9 cellular contexts compared by ENCODE assay signal in the genomic region with DNA sequence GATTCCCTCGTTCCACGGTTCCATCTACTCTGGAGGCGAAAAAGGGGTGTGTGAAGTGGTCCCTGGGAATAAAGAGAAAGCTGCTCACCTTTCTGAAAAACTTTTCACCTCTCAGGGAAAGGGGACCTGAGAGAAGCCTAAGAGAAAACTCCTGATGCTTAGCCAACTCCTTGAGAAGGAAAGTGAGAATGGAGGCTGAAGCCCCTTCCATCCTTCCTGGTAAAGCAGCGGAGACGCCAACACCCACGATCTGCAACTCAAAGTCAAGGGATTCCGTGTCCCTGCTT.
DNase-seq lines count a peak whose midpoint lies in the region; ATAC-seq and TF ChIP-seq lines count a peak whose summit lies in the region.
"Had no signal": no experiment of that assay in that cellular context is flagged by ENCODE, and none has a peak within 500 bp of the region (broad histone marks: within the 10 kb centered on the region; RNA-seq: fewer than 3 reads in every experiment).

No MANE protein-coding gene starts in this region.

- WGBS in mesodermal cell (ENCODE audit: insufficient coverage in 2 of 2), 2 experiments, result 25 to 35% methylated on average over 4 to 5 of the region's 7 CpGs

- ATAC-seq in HG03039 (IDR thresholded peaks at IDR 0.05; ENCODE audit: unreplicated experiment), result no peak

- intact Hi-C loops in left ventricle myocardium inferior (cut with micrococcal nuclease) (no loop called here), cardiac septum (cut with DNase I) (loop anchor here (2.0 to 5.0 kb wide), 4 partner anchors 16 to 136 kb away; no protein-coding TSS in a partner anchor), breast epithelium (cut with DNase I; ENCODE audit: low total_unique reads) (loop anchor here (10.0 kb wide), 1 partner anchor 108 kb away; a partner anchor contains a TSS), uterus (cut with DNase I; ENCODE audit: low total_unique reads) (no loop called here)

- H3K9me3 ChIP-seq in left ventricle myocardium inferior (replicated peaks) (no peaks in the 10 kb centered on the region), breast epithelium (no peaks in the 10 kb centered on the region), mesodermal cell (ENCODE audit: control insufficient read depth, low read length) (no peaks in the 10 kb centered on the region), uterus (no peaks in the 10 kb centered on the region)

- TF ChIP-seq CTCF in left ventricle myocardium inferior (IDR thresholded peaks at IDR 0.05; ENCODE audit: borderline replicate concordance) (no peak), breast epithelium (IDR thresholded peaks at IDR 0.05) (no peak), uterus (IDR thresholded peaks at IDR 0.05) (no peak)

- H3K27me3 ChIP-seq in left ventricle myocardium inferior (ENCODE audit: low read depth), result no peaks in the 10 kb centered on the region
- no peaks in the 10 kb centered on the region for H3K27me3 ChIP-seq in breast epithelium
- no peaks in the 10 kb centered on the region for H3K27me3 ChIP-seq in uterus

- no peak for DNase-seq in left ventricle myocardium inferior
- DNase-seq in cardiac septum (ENCODE audit: low spot score), result no peak
- no peak for DNase-seq in breast epithelium (ENCODE audit: low spot score in 2 of 2)
- no peak for DNase-seq in uterus
- DNase-seq in NCI-H526 treated with DMSO at 0.1 percent for 48 hours (lab: John Stamatoyannopoulos, UW), result no peak
- no peak for DNase-seq in SKM-1 treated with dmso at 0.1 percent for 144 hours (lab: John Stamatoyannopoulos, UW; ENCODE audit: unreplicated experiment)
- DNase-seq: cortex of kidney had no signal

- peak overlapping the region; percentile 70 for H3K4me3 ChIP-seq in left ventricle myocardium inferior
- peak overlapping the region; percentile 49 to 63 (median 58) for H3K4me3 ChIP-seq in breast epithelium
- H3K4me3 ChIP-seq in mesodermal cell (ENCODE audit: extremely low read depth, insufficient read depth, low read length, poor library complexity, severe bottlenecking), result peak overlapping the region; percentile 26
- peak overlapping the region; percentile 27 to 48 for H3K4me3 ChIP-seq in uterus

- peak overlapping the region; percentile 90 for H3K27ac ChIP-seq in left ventricle myocardium inferior (replicated peaks)
- H3K27ac ChIP-seq in breast epithelium, result peak overlapping the region; percentile 96 to 98
- peak overlapping the region; percentile 66 for H3K27ac ChIP-seq in mesodermal cell (ENCODE audit: low read depth, low read length, severe bottlenecking)
- peak overlapping the region; percentile 85 to 87 for H3K27ac ChIP-seq in uterus

- H3K4me1 ChIP-seq in left ventricle myocardium inferior (peaks cover 57% of the 10 kb centered on the region), breast epithelium (peaks cover 25 to 29% of the 10 kb centered on the region in 2 donors), mesodermal cell (ENCODE audit: control insufficient read depth, insufficient read depth, low read length, poor library complexity, severe bottlenecking) (peaks cover 54% of the 10 kb centered on the region), uterus (peaks cover 5 to 13% of the 10 kb centered on the region in 2 donors)

- H3K36me3 ChIP-seq in left ventricle myocardium inferior, result no peaks in the 10 kb centered on the region
- no peaks in the 10 kb centered on the region for H3K36me3 ChIP-seq in breast epithelium
- H3K36me3 ChIP-seq in mesodermal cell (ENCODE audit: control insufficient read depth, insufficient read depth, low read length), result no peaks in the 10 kb centered on the region
- H3K36me3 ChIP-seq in uterus, result no peaks in the 10 kb centered on the region

- TF ChIP-seq POLR2A in breast epithelium (IDR thresholded peaks at IDR 0.05), result no peak
- TF ChIP-seq POLR2A in uterus (IDR thresholded peaks at IDR 0.05), result no peak

Comparison
In these comparisons a context has a peak if more than half of its experiments do, and no peak if none do; other contexts are left out.
1. intact Hi-C loops: an anchor here in cardiac septum (2.0 to 5.0 kb wide) and breast epithelium (10.0 kb wide); none called in left ventricle myocardium inferior and uterus.